Comparison of ENCODE assay signal across 8 cellular contexts in the genomic region with DNA sequence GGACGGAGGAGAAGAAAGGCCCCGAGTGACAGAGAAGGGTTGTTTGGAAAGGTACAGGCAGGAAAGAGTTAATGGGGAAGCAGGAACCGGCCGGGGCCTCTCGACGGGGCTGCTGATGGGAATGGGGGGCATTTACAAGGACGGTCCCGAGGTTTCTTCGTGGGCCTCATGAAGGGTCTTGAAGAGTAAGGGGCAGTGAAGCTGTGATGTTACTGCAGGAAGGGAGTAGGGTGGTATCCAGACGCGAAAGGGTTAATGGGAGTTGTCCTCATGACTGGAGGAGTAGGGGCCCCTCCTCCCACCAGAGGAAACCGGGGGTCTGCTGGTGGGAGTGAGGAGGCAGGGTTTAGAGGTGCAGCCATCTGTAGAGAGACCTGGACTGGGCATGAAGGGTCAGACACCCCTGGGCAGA. TPM values are rescaled to one million over a fixed set of nuclear protein-coding genes. Genes with fewer than 3 reads are reported as not detected.
DNase-seq lines count a peak whose midpoint lies in the region; ATAC-seq and TF ChIP-seq lines count a peak whose summit lies in the region.

No MANE protein-coding gene starts in this region.

- peak overlapping the region; percentile 29 for H2AFZ ChIP-seq in osteoblast (ENCODE audit: low read length)

- peaks cover 15% of the 10 kb centered on the region for H3K4me1 ChIP-seq in CD8-positive, alpha-beta T cell (ENCODE audit: insufficient read depth, low read length)
- H3K4me1 ChIP-seq in Peyer's patch (peaks cover 0 to 46% (median 5%) of the 10 kb centered on the region in 4 donors), esophagus squamous epithelium (peaks cover 16 to 46% (median 23%) of the 10 kb centered on the region in 3 donors), osteoblast (ENCODE audit: insufficient read depth, low read length) (peaks cover 34% of the 10 kb centered on the region)

- H3K4me3 ChIP-seq in CD8-positive, alpha-beta T cell (ENCODE audit: low read depth, low read length): peak overlapping the region; percentile 69
- H3K4me3 ChIP-seq in Peyer's patch (peak overlapping the region; percentile 76 to 98 (median 90)), esophagus squamous epithelium (peak overlapping the region; percentile 57 to 98 (median 79)), osteoblast (ENCODE audit: insufficient read depth, low read length) (peak overlapping the region; percentile 98)

- no peaks in the 10 kb centered on the region for H3K27me3 ChIP-seq in CD8-positive, alpha-beta T cell (ENCODE audit: insufficient read depth, low read length)
- H3K27me3 ChIP-seq in Peyer's patch (no peaks in the 10 kb centered on the region), esophagus squamous epithelium (no peaks in the 10 kb centered on the region), osteoblast (ENCODE audit: insufficient read depth, low read length) (no peaks in the 10 kb centered on the region)

- peaks cover 5% of the 10 kb centered on the region for H3K36me3 ChIP-seq in CD8-positive, alpha-beta T cell (ENCODE audit: insufficient read depth, low read length)
- H3K36me3 ChIP-seq in Peyer's patch: peaks cover 0 to 24% (median 0%) of the 10 kb centered on the region in 3 donors
- H3K36me3 ChIP-seq in esophagus squamous epithelium: peaks cover 0 to 40% (median 0%) of the 10 kb centered on the region in 3 donors
- H3K36me3 ChIP-seq in osteoblast (ENCODE audit: insufficient read depth, low read length): peaks cover 24% of the 10 kb centered on the region

- H3K27ac Mint-ChIP-seq in CD8-positive, alpha-beta T cell: peak overlapping the region; percentile 97

- peak overlapping the region; percentile 71 for H3K27ac ChIP-seq in CD8-positive, alpha-beta T cell (ENCODE audit: low read depth, low read length)
- H3K27ac ChIP-seq in Peyer's patch (peak overlapping the region; percentile 85 to 98 (median 89)), esophagus squamous epithelium (peak overlapping the region; percentile 80 to 94 (median 88)), osteoblast (ENCODE audit: low read depth, low read length) (peak overlapping the region; percentile 51)

- H3K9me3 Mint-ChIP-seq in CD8-positive, alpha-beta T cell: no peaks in the 10 kb centered on the region

- no peak for DNase-seq in CD8-positive, alpha-beta T cell
- DNase-seq in Peyer's patch (no peak), esophagus squamous epithelium (lab: John Stamatoyannopoulos, UW) (no peak), osteoblast (ENCODE audit: insufficient read length, low spot score, missing footprints) (peak; percentile 83), left lobe of liver (ENCODE audit: low spot score) (no peak), NCI-H226 (no peak), SW480 (ENCODE audit: low spot score) (no peak)

- no peaks in the 10 kb centered on the region for H3K27me3 Mint-ChIP-seq in CD8-positive, alpha-beta T cell (ENCODE audit: low read depth)

- intact Hi-C loops in CD8-positive, alpha-beta T cell (cut with DNase I, micrococcal nuclease): loop anchor here (1.0 to 10.0 kb wide), 12 partner anchors 21 to 733 kb away; partner anchors contain the start of genes KAT7 (in 1 of the 2), PHB1 (in 1 of the 2), SLC35B1 (in 1 of the 2) and SPOP (in 1 of the 2)
- intact Hi-C loops in esophagus squamous epithelium (cut with DNase I): loop anchor here (2.0 kb wide), 1 partner anchor 53 kb away; no protein-coding TSS in a partner anchor

- no peaks in the 10 kb centered on the region for H3K9me3 ChIP-seq in CD8-positive, alpha-beta T cell (ENCODE audit: low read length)
- H3K9me3 ChIP-seq in Peyer's patch: no peaks in the 10 kb centered on the region
- no peaks in the 10 kb centered on the region for H3K9me3 ChIP-seq in esophagus squamous epithelium
- no peaks in the 10 kb centered on the region for H3K9me3 ChIP-seq in osteoblast (ENCODE audit: low read depth, low read length)

- H3K36me3 Mint-ChIP-seq in CD8-positive, alpha-beta T cell: peaks cover 40% of the 10 kb centered on the region

- H3K79me2 ChIP-seq in osteoblast (ENCODE audit: insufficient read depth, low read length): peaks cover 9% of the 10 kb centered on the region

- 0% methylated on average over 10 to 12 of the region's 12 CpGs for WGBS in esophagus squamous epithelium, 2 donors

- peak overlapping the region; percentile 100 for H3K4me2 ChIP-seq in osteoblast (ENCODE audit: insufficient read depth, low read length)

- H3K4me3 Mint-ChIP-seq in CD8-positive, alpha-beta T cell: peak overlapping the region; percentile 99

- POLR2A ChIA-PET in CD8-positive, alpha-beta T cell (lab: Charles Lee): no interaction called here

- H4K20me1 ChIP-seq in osteoblast (ENCODE audit: insufficient read depth, low read length): peaks cover 8% of the 10 kb centered on the region

- peaks cover 40% of the 10 kb centered on the region for H3K4me1 Mint-ChIP-seq in CD8-positive, alpha-beta T cell (ENCODE audit: low read depth)

- CTCF ChIA-PET in CD8-positive, alpha-beta T cell (lab: Charles Lee): interaction anchor here (0.9 to 5.5 kb wide), 7 partner anchors 8 to 66 kb away, joined by 3 to 42 read pairs (median 4); no protein-coding TSS in a partner anchor

- ATAC-seq in CD8-positive, alpha-beta T cell: no peak
- no peak for ATAC-seq in left lobe of liver
- no peak for ATAC-seq in GM18511 (IDR thresholded peaks at IDR 0.05; ENCODE audit: unreplicated experiment)

- TF ChIP-seq CTCF in CD8-positive, alpha-beta T cell (IDR thresholded peaks at IDR 0.05): no peak
- TF ChIP-seq CTCF in Peyer's patch (IDR thresholded peaks at IDR 0.05) (no peak), esophagus squamous epithelium (IDR thresholded peaks at IDR 0.05) (no peak), osteoblast (IDR thresholded peaks at IDR 0.05; ENCODE audit: extremely low read depth, low read depth, low read length) (no peak)

- TF ChIP-seq POLR2A in Peyer's patch (IDR thresholded peaks at IDR 0.05) (no peak), esophagus squamous epithelium (IDR thresholded peaks at IDR 0.05) (no peak)

RNA-seq across cellular contexts. Expression of gene PDK2, which starts 0.5 kb away (rescaled TPM):
- 10 to 100 TPM in 1 of 2 experiments, 1 to 10 TPM in 1; 8.4 to 10.4 TPM for total RNA-seq in CD8-positive, alpha-beta T cell
- total RNA-seq in Peyer's patch: 100 to 1,000 TPM in 3 of 4 donors, 10 to 100 TPM in 1; 23.1 to 283 (median 164) TPM
- 10 to 100 TPM in 3 of 4 donors, 1 to 10 TPM in 1; 5.2 to 20.2 (median 12.8) TPM for total RNA-seq in esophagus squamous epithelium
- total RNA-seq in osteoblast: 43.4 and 54.8 TPM in 2 replicates
- total RNA-seq in left lobe of liver: 52.0 TPM

RNA-seq across cellular contexts. Expression of gene SAMD14, which starts 34.3 kb away (rescaled TPM):
- total RNA-seq in CD8-positive, alpha-beta T cell: under 1 TPM; 0.31 to 0.62 TPM
- total RNA-seq in Peyer's patch: 1 to 10 TPM in 2 of 4 donors, under 1 TPM in 2; 0.53 to 2.5 (median 1.0) TPM
- total RNA-seq in esophagus squamous epithelium: under 1 TPM in 1 of 4 donors, not detected in 3; 0.57 TPM
- 2.5 and 2.7 TPM in 2 replicates for total RNA-seq in osteoblast
- total RNA-seq in left lobe of liver: 1.9 TPM

RNA-seq across cellular contexts. Expression of gene ITGA3, which starts 39.7 kb away (rescaled TPM):
- total RNA-seq in CD8-positive, alpha-beta T cell: 1 to 10 TPM; 1.6 to 2.0 TPM
- total RNA-seq in Peyer's patch: 100 to 1,000 TPM in 3 of 4 donors, 10 to 100 TPM in 1; 71.0 to 285 (median 247) TPM
- 10 to 100 TPM; 44.4 to 86.3 (median 77.0) TPM for total RNA-seq in esophagus squamous epithelium
- 73.4 and 81.4 TPM in 2 replicates for total RNA-seq in osteoblast
- 2.7 TPM for total RNA-seq in left lobe of liver

RNA-seq across cellular contexts. Expression of gene PPP1R9B, which starts 54.8 kb away (rescaled TPM):
- 10 to 100 TPM; 64.3 TPM for total RNA-seq in CD8-positive, alpha-beta T cell
- total RNA-seq in Peyer's patch (10 to 100 TPM; 18.0 to 40.4 (median 32.9) TPM), esophagus squamous epithelium (10 to 100 TPM; 24.9 to 35.9 (median 28.2) TPM), osteoblast (44.2 and 48.9 TPM in 2 replicates), left lobe of liver (18.1 TPM)

Comparison
In these comparisons a context has a peak if more than half of its experiments do, and no peak if none do; other contexts are left out.
1. RNA of gene ITGA3, which starts 39.7 kb away (total RNA-seq): 71.0 to 285 TPM in Peyer's patch, 44.4 to 86.3 TPM in esophagus squamous epithelium and 73.4 to 81.4 TPM in osteoblast; 2.7 TPM in left lobe of liver (single experiment) and 1.6 to 2.0 TPM in CD8-positive, alpha-beta T cell; every median in the first group is over 10 times any median in the second.
2. Peak in every context shown above with its lines, with median percentiles within 50 percentile points of each other: H3K27ac ChIP-seq and H3K4me3 ChIP-seq.